In the genomic region with DNA sequence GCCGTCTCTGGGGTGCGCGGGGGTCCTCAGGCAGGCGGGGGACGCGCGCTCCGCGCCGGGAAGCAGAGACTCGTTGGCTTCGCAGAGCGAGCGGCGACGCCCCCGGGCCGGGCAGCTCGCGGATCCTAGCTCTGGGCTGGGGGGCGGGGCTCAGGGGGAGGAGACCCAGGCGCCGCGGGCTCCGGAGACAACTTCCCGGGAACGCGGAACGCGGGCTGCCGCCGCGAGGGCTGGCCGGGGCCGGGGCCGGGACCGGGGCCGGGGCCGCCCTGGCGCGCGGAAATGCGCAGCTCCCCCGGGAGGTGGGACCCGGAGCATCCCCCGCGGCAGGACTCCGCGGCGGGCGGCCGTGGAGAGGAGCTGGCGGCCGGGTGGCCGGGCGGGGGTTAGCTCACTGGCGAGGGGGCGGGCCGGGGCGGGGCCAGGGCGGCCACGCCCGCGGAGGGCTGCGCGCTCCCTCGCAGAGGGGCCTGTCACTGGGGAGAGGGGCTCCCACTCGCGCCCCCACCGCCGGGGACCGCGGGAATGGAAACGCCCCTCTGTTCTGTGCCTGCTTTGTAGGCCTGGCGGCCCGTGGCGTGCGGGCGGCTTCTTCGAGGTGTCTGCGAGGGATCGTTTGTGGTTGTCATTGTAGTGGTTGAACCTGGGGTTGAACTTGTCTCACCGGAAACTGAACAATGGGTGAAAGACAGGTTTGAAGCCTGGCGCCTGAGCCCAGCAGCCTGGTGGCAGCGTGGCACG, we compare ENCODE assay signal across 8 cellular contexts. TPM values are rescaled to one million over a fixed set of nuclear protein-coding genes. Genes with fewer than 3 reads are reported as not detected.
DNase-seq lines count a peak whose midpoint lies in the region; ATAC-seq, FAIRE-seq and TF ChIP-seq lines count a peak whose summit lies in the region.

A gene (minus strand): TSS at position 98 of the 741 bp plus-strand sequence.

- ATAC-seq in GM19395 (IDR thresholded peaks at IDR 0.05; ENCODE audit: unreplicated experiment): peak; percentile 72

- no peak for FAIRE-seq in kidney (lab: Jason Lieb, UNC)

- H3K27me3 ChIP-seq in NT2/D1 (ENCODE audit: insufficient read depth, insufficient read length) (peaks cover 17% of the 10 kb centered on the region), brain microvascular endothelial cell (replicated peaks) (peaks cover 11% of the 10 kb centered on the region)

- H3K9ac ChIP-seq in NT2/D1 (ENCODE audit: insufficient read length, low read depth): peak within 1 kb of the TSS; percentile 92
- no peak within 1 kb of the TSS for H3K9ac ChIP-seq in kidney (ENCODE audit: low read length in 2 of 2)

- no peak for TF ChIP-seq CTCF in brain microvascular endothelial cell (IDR thresholded peaks at IDR 0.05; ENCODE audit: low read depth, low read length, missing control alignments)
- no peak for TF ChIP-seq CTCF in kidney (IDR thresholded peaks at IDR 0.05; ENCODE audit: borderline replicate concordance, extremely low read depth, insufficient read depth)

- intact Hi-C loops in kidney (cut with DNase I): no loop called here

- H3K36me3 ChIP-seq in NT2/D1 (ENCODE audit: insufficient read depth, insufficient read length, low read length): peaks cover 10% of the 10 kb centered on the region
- H3K36me3 ChIP-seq in brain microvascular endothelial cell (replicated peaks): no peaks in the 10 kb centered on the region
- H3K36me3 ChIP-seq in kidney (ENCODE audit: control insufficient read depth in 1 of 2, insufficient read depth in 2 of 2, low read length in 2 of 2): no peaks in the 10 kb centered on the region

- H3K4me1 ChIP-seq in NT2/D1 (ENCODE audit: insufficient read depth, insufficient read length) (no peaks in the 10 kb centered on the region), kidney (ENCODE audit: control insufficient read depth in 1 of 2, insufficient read depth in 1 of 2, low read depth in 1 of 2, low read length in 2 of 2) (peaks cover 0 to 2% of the 10 kb centered on the region in 2 donors)

- H3K4me3 ChIP-seq in NT2/D1 (ENCODE audit: insufficient read length, low read depth) (peak within 1 kb of the TSS; percentile 86), brain microvascular endothelial cell (ENCODE audit: low read depth, low read length) (peak within 1 kb of the TSS; percentile 50), kidney (ENCODE audit: low read length in 2 of 2) (peak within 1 kb of the TSS in 1 of 2 donors; percentile 13)

- DNase-seq in AG08396 (ENCODE audit: low spot score) (peak; percentile 47), NT2/D1 (ENCODE audit: low read depth, low spot score) (no peak), brain microvascular endothelial cell (no peak), kidney (peak; percentile 84), COR-L47 (lab: John Stamatoyannopoulos, UW) (no peak), NCI-H2196 treated with DMSO at 0.1 percent for 48 hours (lab: John Stamatoyannopoulos, UW; ENCODE audit: unreplicated experiment) (no peak)
- peak; percentile 11 to 29 for DNase-seq in stimulated activated CD8-positive, alpha-beta memory T cell treated with anti-CD3 and anti-CD28 coated beads, Interleukin-15, amount 100 ng/mL, for 48 hours (ENCODE audit: low read depth in 2 of 2)

- in situ Hi-C loops in brain microvascular endothelial cell (cut with HindIII; ENCODE audit: low pct_ligation_motif_present, low sequenced_read_pairs): no loop called here

- H3K27ac ChIP-seq in brain microvascular endothelial cell (no peak within 1 kb of the TSS), kidney (ENCODE audit: low read depth in 2 of 2, low read length in 2 of 2) (no peak within 1 kb of the TSS)

- peaks cover 23% of the 10 kb centered on the region; the same call in 1 of the 2 replicates for H3K9me3 ChIP-seq in NT2/D1 (ENCODE audit: insufficient read depth, low read length)
- H3K9me3 ChIP-seq in kidney (ENCODE audit: control insufficient read depth in 1 of 2, low read length in 2 of 2): peaks cover under 1 to 4% of the 10 kb centered on the region in 2 donors

RNA-seq across cellular contexts. Expression of the gene that starts here (rescaled TPM):
- total RNA-seq in kidney: 20.5 TPM
- polyA plus RNA-seq in kidney (ENCODE audit: insufficient read depth, low read depth, low replicate concordance): 1.1 TPM

Comparison
In these comparisons a context has a peak if more than half of its experiments do, and no peak if none do; other contexts are left out.
1. DNase-seq: peak in AG08396 (single experiment), kidney (single experiment) and stimulated activated CD8-positive, alpha-beta memory T cell treated with anti-CD3 and anti-CD28 coated beads, Interleukin-15, amount 100 ng/mL, for 48 hours (2 of 2); none in NT2/D1 (single experiment), brain microvascular endothelial cell (single experiment), COR-L47 (single experiment) and NCI-H2196 treated with DMSO at 0.1 percent for 48 hours (single experiment).